ENCODE assay signal across 11 cellular contexts in the genomic region with DNA sequence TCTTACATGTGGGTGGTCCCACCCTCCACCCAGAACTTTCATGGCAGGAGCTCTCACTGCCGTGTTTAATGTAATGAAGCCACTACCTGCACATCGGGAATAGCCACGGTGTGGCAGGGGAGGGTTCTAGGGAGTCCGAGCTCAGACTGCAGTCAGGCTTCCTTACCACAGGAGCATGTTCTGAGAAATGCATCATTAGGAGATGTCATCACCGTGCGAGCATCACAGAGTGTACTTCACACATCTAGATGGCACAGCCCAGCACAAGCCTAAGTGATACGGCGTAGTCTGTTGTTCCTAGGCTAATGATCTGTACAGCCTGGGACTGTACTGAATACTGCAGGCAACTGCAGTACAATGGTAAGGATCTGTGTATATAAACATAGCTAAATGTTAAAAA.
"Had no signal": no experiment of that assay in that cellular context is flagged by ENCODE, and none has a peak within 500 bp of the region (broad histone marks: within the 10 kb centered on the region; RNA-seq: fewer than 3 reads in every experiment).

No MANE protein-coding gene starts in this region.

- DNase-seq: activated CD4-positive, alpha-beta T cell treated with anti-CD3 and anti-CD28 coated beads, Interleukin-2, amount 50 U/mL, for 1 hour; activated naive CD8-positive, alpha-beta T cell treated with anti-CD3 and anti-CD28 coated beads for 36 hours; body of pancreas; central memory CD4-positive, alpha-beta T cell; colonic mucosa; esophagus squamous epithelium; kidney; stimulated activated CD4-positive, alpha-beta T cell treated with anti-CD3 and anti-CD28 coated beads, Interleukin-12 subunit alpha, Interleukin-12 subunit beta, amount 100 ng/mL, for 4 hours; stimulated activated CD4-positive, alpha-beta T cell treated with anti-CD3 and anti-CD28 coated beads, Interleukin-2, amount 100 ng/mL, for 24 hours; tibial artery had no signal

- H3K36me3 ChIP-seq: colonic mucosa had no signal

- ATAC-seq: activated CD4-positive, CD25-positive, alpha-beta regulatory T cell treated with anti-CD3 and anti-CD28 coated beads, Interleukin-2, amount 50 U/mL, for 24 hours; body of pancreas had no signal

- H3K4me3 ChIP-seq: body of pancreas, colonic mucosa, esophagus squamous epithelium, tibial artery had no signal

- H3K9me3 ChIP-seq: body of pancreas, colonic mucosa, esophagus squamous epithelium, tibial artery had no signal

- H3K27ac ChIP-seq: body of pancreas, colonic mucosa, esophagus squamous epithelium, tibial artery had no signal

- FAIRE-seq: kidney had no signal

- H3K4me1 ChIP-seq: body of pancreas, colonic mucosa, tibial artery had no signal

- H3K27me3 ChIP-seq: body of pancreas, colonic mucosa, esophagus squamous epithelium, tibial artery had no signal
